Comparison of ENCODE assay signal across 20 cellular contexts in the genomic region with DNA sequence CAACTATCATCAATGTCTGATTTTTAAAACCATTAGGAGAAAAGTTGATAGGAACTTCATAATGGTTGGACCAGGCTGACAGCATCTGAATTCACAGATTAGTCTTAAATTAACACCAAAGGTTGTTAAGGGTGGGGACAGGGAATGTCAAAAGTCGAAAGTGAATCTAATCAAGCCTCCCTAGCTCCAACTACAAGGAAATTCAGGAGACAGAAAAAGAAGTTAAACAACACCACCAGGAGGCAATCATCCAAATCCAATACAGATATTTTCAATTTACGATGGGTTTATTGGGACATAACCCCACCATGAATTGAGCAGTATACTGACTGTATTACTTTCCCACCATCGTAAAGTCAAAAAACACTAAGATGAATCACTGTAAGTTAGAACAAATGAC. TPM values are rescaled to one million over a fixed set of nuclear protein-coding genes. Genes with fewer than 3 reads are reported as not detected.
DNase-seq lines count a peak whose midpoint lies in the region; ATAC-seq and TF ChIP-seq lines count a peak whose summit lies in the region.
"Had no signal": no experiment of that assay in that cellular context is flagged by ENCODE, and none has a peak within 500 bp of the region (broad histone marks: within the 10 kb centered on the region; RNA-seq: fewer than 3 reads in every experiment).

No MANE protein-coding gene starts in this region.

- DNase-seq in natural killer cell (no peak), PC-3 (peak; percentile 5), endodermal cell (no peak)
- DNase-seq in natural killer cell treated with Interleukin-12 subunit alpha and Interleukin-12 subunit beta and Interleukin-15 and Interleukin-18, amount 100 ng/mL, for 72 hours (ENCODE audit: low spot score), result no peak
- DNase-seq in CD8-positive, alpha-beta memory T cell, result no peak
- no peak for DNase-seq in NK-92 treated with Interleukin-12 subunit alpha and Interleukin-12 subunit beta, amount 100 ng/mL, for 24 hours (lab: John Stamatoyannopoulos, UW)
- no peak for DNase-seq in stimulated activated naive B cell treated with anti-CD40 and anti-IgM and Interleukin-4, amounts not matched to agents 10 μg/mL and 1 μg/mL and 100 μg/mL, for 72 hours
- DNase-seq: Calu3; CD4-positive, alpha-beta memory T cell; EL; NCI-H1105; NCI-H2081; NCI-H510A treated with DMSO at 0.1 percent for 48 hours; NCI-H82; SW 1271 had no signal

- H3K4me3 ChIP-seq in PC-3 (ENCODE audit: low read length) (no peak overlapping the region), endodermal cell (ENCODE audit: low read length) (no peak overlapping the region)
- H3K4me3 ChIP-seq in CD8-positive, alpha-beta memory T cell (ENCODE audit: low read length), result no peak overlapping the region
- H3K4me3 ChIP-seq: BLaER1, PC-9 had no signal

- no peak for ATAC-seq in natural killer cell
- ATAC-seq in natural killer cell treated with Interleukin-12 subunit alpha and Interleukin-12 subunit beta and Interleukin-15 and Interleukin-18, amount 100 ng/mL, for 72 hours, result no peak
- no peak for ATAC-seq in PC-3
- no peak for ATAC-seq in HG03097 (IDR thresholded peaks at IDR 0.05; ENCODE audit: low FRiP score, unreplicated experiment)
- no peak for ATAC-seq in stimulated activated naive B cell treated with anti-CD40 and anti-IgM and Interleukin-4, amounts not matched to agents 10 μg/mL and 1 μg/mL and 100 μg/mL, for 72 hours (replicated peaks)

- TF ChIP-seq CTCF in natural killer cell (IDR thresholded peaks at IDR 0.05) (no peak), PC-3 (conservative IDR thresholded peaks at IDR 0.05; ENCODE audit: low read depth, low read length) (peak; percentile 42; the same call in 1 of the 2 replicates), endodermal cell (conservative IDR thresholded peaks at IDR 0.05) (peak; percentile 54)

- H3K4me2 ChIP-seq in PC-3 (ENCODE audit: low read length), result no peak overlapping the region
- H3K4me2 ChIP-seq: BLaER1, PC-9 had no signal

- 93 to 100% methylated on average over 1 to 3 of the region's 3 CpGs for WGBS in endodermal cell (ENCODE audit: insufficient coverage in 1 of 2, insufficient read length in 1 of 2), 2 experiments

- H3K36me3 ChIP-seq in PC-3 (ENCODE audit: low read depth, low read length) (peaks cover 8% of the 10 kb centered on the region), endodermal cell (ENCODE audit: control insufficient read depth, insufficient read depth, low read length) (peaks cover 92% of the 10 kb centered on the region)
- H3K36me3 ChIP-seq in CD8-positive, alpha-beta memory T cell (ENCODE audit: insufficient read depth, low read length), result no peaks in the 10 kb centered on the region

- H3K9me2 ChIP-seq in PC-3 (replicated peaks; ENCODE audit: low read length), result no peaks in the 10 kb centered on the region

- CTCF ChIA-PET in PC-3 (lab: Charles Lee), result interaction anchor here (0.6 kb wide), 1 partner anchor 31 kb away, joined by 4 read pairs; no protein-coding TSS in a partner anchor
- CTCF ChIA-PET in CD8-positive, alpha-beta memory T cell (lab: Charles Lee), result no interaction called here

- POLR2A ChIA-PET in PC-3 (lab: Charles Lee; ENCODE audit: unreplicated experiment), result no interaction called here
- POLR2A ChIA-PET in CD8-positive, alpha-beta memory T cell (lab: Charles Lee), result no interaction called here

- H3K4me1 Mint-ChIP-seq in natural killer cell, result peaks cover 45 to 49% of the 10 kb centered on the region in 2 donors
- H3K4me1 Mint-ChIP-seq in natural killer cell treated with Interleukin-12 subunit alpha and Interleukin-12 subunit beta and Interleukin-15 and Interleukin-18, amount 100 ng/mL, for 72 hours (ENCODE audit: low read depth in 2 of 2), result peaks cover 23 to 41% of the 10 kb centered on the region in 2 donors
- peaks cover 15% of the 10 kb centered on the region for H3K4me1 Mint-ChIP-seq in endodermal cell
- H3K4me1 Mint-ChIP-seq in CD8-positive, alpha-beta memory T cell, result peaks cover 36 to 58% (median 50%) of the 10 kb centered on the region in 3 donors
- H3K4me1 Mint-ChIP-seq in stimulated activated naive B cell treated with anti-CD40 and anti-IgM and Interleukin-4, amounts not matched to agents 10 μg/mL and 1 μg/mL and 100 μg/mL, for 72 hours, result peaks cover 11 to 32% of the 10 kb centered on the region in 2 donors

- no peak overlapping the region for H2AFZ ChIP-seq in PC-3 (ENCODE audit: low read length)
- H2AFZ ChIP-seq: PC-9 had no signal

- intact Hi-C loops in natural killer cell (cut with micrococcal nuclease) (no loop called here), PC-3 (cut with micrococcal nuclease) (no loop called here)

- no peaks in the 10 kb centered on the region for H3K9me3 Mint-ChIP-seq in natural killer cell
- no peaks in the 10 kb centered on the region for H3K9me3 Mint-ChIP-seq in natural killer cell treated with Interleukin-12 subunit alpha and Interleukin-12 subunit beta and Interleukin-15 and Interleukin-18, amount 100 ng/mL, for 72 hours
- H3K9me3 Mint-ChIP-seq in endodermal cell, result no peaks in the 10 kb centered on the region
- no peaks in the 10 kb centered on the region for H3K9me3 Mint-ChIP-seq in CD8-positive, alpha-beta memory T cell
- H3K9me3 Mint-ChIP-seq in stimulated activated naive B cell treated with anti-CD40 and anti-IgM and Interleukin-4, amounts not matched to agents 10 μg/mL and 1 μg/mL and 100 μg/mL, for 72 hours, result no peaks in the 10 kb centered on the region
- H3K9me3 Mint-ChIP-seq: CD4-positive, alpha-beta memory T cell; IgD-negative memory B cell had no signal

- TSS peak; percentile 11 for BruUV-seq in PC-3 (replicated peaks; lab: Mats Ljungman, UMichigan)

- no peaks in the 10 kb centered on the region for H3K27me3 Mint-ChIP-seq in natural killer cell (ENCODE audit: low read depth in 2 of 2)
- no peaks in the 10 kb centered on the region for H3K27me3 Mint-ChIP-seq in natural killer cell treated with Interleukin-12 subunit alpha and Interleukin-12 subunit beta and Interleukin-15 and Interleukin-18, amount 100 ng/mL, for 72 hours
- H3K27me3 Mint-ChIP-seq in endodermal cell (ENCODE audit: insufficient read depth), result no peaks in the 10 kb centered on the region
- no peaks in the 10 kb centered on the region for H3K27me3 Mint-ChIP-seq in CD8-positive, alpha-beta memory T cell
- no peaks in the 10 kb centered on the region for H3K27me3 Mint-ChIP-seq in stimulated activated naive B cell treated with anti-CD40 and anti-IgM and Interleukin-4, amounts not matched to agents 10 μg/mL and 1 μg/mL and 100 μg/mL, for 72 hours
- H3K27me3 Mint-ChIP-seq: CD4-positive, alpha-beta memory T cell; IgD-negative memory B cell had no signal

- no peak overlapping the region for H3K27ac ChIP-seq in PC-3 (ENCODE audit: low read length)
- H3K27ac ChIP-seq in endodermal cell (ENCODE audit: low read depth, low read length), result no peak overlapping the region
- no peak overlapping the region for H3K27ac ChIP-seq in CD8-positive, alpha-beta memory T cell (ENCODE audit: low read depth, low read length)
- H3K27ac ChIP-seq: BLaER1, PC-9, RWPE1 had no signal

- H3K4me3 Mint-ChIP-seq in natural killer cell, result peak overlapping the region; percentile 10
- H3K4me3 Mint-ChIP-seq in natural killer cell treated with Interleukin-12 subunit alpha and Interleukin-12 subunit beta and Interleukin-15 and Interleukin-18, amount 100 ng/mL, for 72 hours, result no peak overlapping the region
- no peak overlapping the region for H3K4me3 Mint-ChIP-seq in endodermal cell
- no peak overlapping the region for H3K4me3 Mint-ChIP-seq in CD8-positive, alpha-beta memory T cell
- H3K4me3 Mint-ChIP-seq in stimulated activated naive B cell treated with anti-CD40 and anti-IgM and Interleukin-4, amounts not matched to agents 10 μg/mL and 1 μg/mL and 100 μg/mL, for 72 hours, result no peak overlapping the region
- H3K4me3 Mint-ChIP-seq: CD4-positive, alpha-beta memory T cell; IgD-negative memory B cell had no signal

- H3K27ac Mint-ChIP-seq in natural killer cell (peak overlapping the region; percentile 49 to 66), endodermal cell (no peak overlapping the region)
- H3K27ac Mint-ChIP-seq in natural killer cell treated with Interleukin-12 subunit alpha and Interleukin-12 subunit beta and Interleukin-15 and Interleukin-18, amount 100 ng/mL, for 72 hours, result no peak overlapping the region
- H3K27ac Mint-ChIP-seq in CD8-positive, alpha-beta memory T cell, result peak overlapping the region in 1 of 8 donors; percentile 48
- no peak overlapping the region for H3K27ac Mint-ChIP-seq in stimulated activated naive B cell treated with anti-CD40 and anti-IgM and Interleukin-4, amounts not matched to agents 10 μg/mL and 1 μg/mL and 100 μg/mL, for 72 hours

- H3F3A ChIP-seq in PC-3 (ENCODE audit: low read length, unreplicated experiment), result no peaks in the 10 kb centered on the region

- H3K27me3 ChIP-seq in PC-3 (ENCODE audit: low read length) (no peaks in the 10 kb centered on the region), endodermal cell (ENCODE audit: control insufficient read depth, insufficient read depth, low read length, poor library complexity, severe bottlenecking) (no peaks in the 10 kb centered on the region)
- no peaks in the 10 kb centered on the region for H3K27me3 ChIP-seq in CD8-positive, alpha-beta memory T cell (ENCODE audit: insufficient read depth, low read length, poor library complexity, severe bottlenecking)
- H3K27me3 ChIP-seq: BLaER1 had no signal

- H3K36me3 Mint-ChIP-seq in natural killer cell (no peaks in the 10 kb centered on the region), endodermal cell (ENCODE audit: low read depth) (peaks cover 59% of the 10 kb centered on the region)
- H3K36me3 Mint-ChIP-seq in natural killer cell treated with Interleukin-12 subunit alpha and Interleukin-12 subunit beta and Interleukin-15 and Interleukin-18, amount 100 ng/mL, for 72 hours, result peaks cover 8% of the 10 kb centered on the region
- H3K36me3 Mint-ChIP-seq in CD8-positive, alpha-beta memory T cell, result peaks cover 0 to 66% (median 20%) of the 10 kb centered on the region in 3 donors
- peaks cover 18 to 41% of the 10 kb centered on the region in 2 donors for H3K36me3 Mint-ChIP-seq in stimulated activated naive B cell treated with anti-CD40 and anti-IgM and Interleukin-4, amounts not matched to agents 10 μg/mL and 1 μg/mL and 100 μg/mL, for 72 hours

- H3K9ac ChIP-seq in PC-3 (ENCODE audit: low read length), result no peak overlapping the region
- no peak overlapping the region for H3K9ac ChIP-seq in endodermal cell (ENCODE audit: extremely low read depth, low read length, poor library complexity, severe bottlenecking)
- H3K9ac ChIP-seq: BLaER1 had no signal

- H3K79me2 ChIP-seq in PC-3 (ENCODE audit: low read length), result no peaks in the 10 kb centered on the region

- H4K20me1 ChIP-seq in PC-3 (ENCODE audit: low read length), result 0 out of 2 replicates have a peak, but pooled peaks cover 4% of the 10 kb centered on the region

- H3K9me3 ChIP-seq in PC-3 (ENCODE audit: low read length), result no peaks in the 10 kb centered on the region
- H3K9me3 ChIP-seq in endodermal cell (ENCODE audit: control insufficient read depth, low read length), result peaks cover 7% of the 10 kb centered on the region
- no peaks in the 10 kb centered on the region for H3K9me3 ChIP-seq in CD8-positive, alpha-beta memory T cell (ENCODE audit: low read length)
- H3K9me3 ChIP-seq: BLaER1 had no signal

- H3K4me1 ChIP-seq in PC-3 (ENCODE audit: insufficient read depth, low read length), result no peaks in the 10 kb centered on the region
- H3K4me1 ChIP-seq in endodermal cell (ENCODE audit: control insufficient read depth, insufficient read depth, low read length), result no peaks in the 10 kb centered on the region
- no peaks in the 10 kb centered on the region for H3K4me1 ChIP-seq in CD8-positive, alpha-beta memory T cell (ENCODE audit: insufficient read depth, low read length)

RNA-seq across cellular contexts. Expression of a gene that starts 32.8 kb away (rescaled TPM):
- total RNA-seq in natural killer cell (10 to 100 TPM; 66.7 to 76.5 (median 74.4) TPM), PC-3 (2014; rRNA removed) (12.6 and 15.0 TPM in 2 replicates), endodermal cell (10 to 100 TPM; 53.0 to 56.0 TPM)
- total RNA-seq in natural killer cell treated with Interleukin-12 subunit alpha and Interleukin-12 subunit beta and Interleukin-15 and Interleukin-18, amount 100 ng/mL, for 72 hours, result 10 to 100 TPM; 62.8 to 74.3 TPM
- 52.6 TPM for polyA plus RNA-seq in endodermal cell (2013, experiment 1 of 2)
- polyA plus RNA-seq in endodermal cell (2013, experiment 2 of 2), result 48.9 TPM
- total RNA-seq in CD8-positive, alpha-beta memory T cell, result 10 to 100 TPM; 50.1 to 51.0 TPM
- polyA plus RNA-seq in CD8-positive, alpha-beta memory T cell, result 37.3 TPM

RNA-seq across cellular contexts. Expression of a gene that starts 46.3 kb away (rescaled TPM):
- 10 to 100 TPM; 67.1 to 82.2 (median 81.0) TPM for total RNA-seq in natural killer cell
- 100 to 1,000 TPM; 226 to 254 TPM for total RNA-seq in natural killer cell treated with Interleukin-12 subunit alpha and Interleukin-12 subunit beta and Interleukin-15 and Interleukin-18, amount 100 ng/mL, for 72 hours
- 214 and 254 TPM in 2 replicates for total RNA-seq in PC-3 (2014; rRNA removed)
- 100 to 1,000 TPM; 261 to 296 TPM for total RNA-seq in endodermal cell
- 303 TPM for polyA plus RNA-seq in endodermal cell (2013, experiment 1 of 2)
- polyA plus RNA-seq in endodermal cell (2013, experiment 2 of 2), result 288 TPM
- 100 to 1,000 TPM; 409 to 416 TPM for total RNA-seq in CD8-positive, alpha-beta memory T cell
- polyA plus RNA-seq in CD8-positive, alpha-beta memory T cell, result 355 TPM

Comparison
In these comparisons a context has a peak if more than half of its experiments do, and no peak if none do; other contexts are left out.
1. H3K27ac Mint-ChIP-seq: peak in natural killer cell (2 of 2); none in natural killer cell treated with Interleukin-12 subunit alpha and Interleukin-12 subunit beta and Interleukin-15 and Interleukin-18, amount 100 ng/mL, for 72 hours (0 of 2), endodermal cell (single experiment) and stimulated activated naive B cell treated with anti-CD40 and anti-IgM and Interleukin-4, amounts not matched to agents 10 μg/mL and 1 μg/mL and 100 μg/mL, for 72 hours (single experiment).